In the genomic region with DNA sequence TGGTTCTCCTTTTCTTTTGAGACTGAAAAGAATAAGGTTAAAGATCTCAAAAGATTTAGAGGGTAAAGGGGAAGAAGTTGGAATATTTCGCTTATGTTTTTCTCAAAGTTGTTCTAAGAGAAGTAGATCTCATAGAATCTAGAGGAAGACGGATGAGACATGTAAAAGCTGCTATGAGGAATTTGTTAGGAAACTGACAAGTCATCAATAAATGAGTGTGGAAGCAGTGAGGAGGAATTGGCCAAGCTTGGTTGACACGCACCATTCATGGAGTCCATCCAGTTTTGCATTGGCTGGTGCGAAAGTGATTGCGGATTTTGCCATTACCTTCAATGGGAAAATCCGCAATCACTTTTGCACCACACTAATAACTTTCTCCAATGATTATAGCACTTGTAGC, we compare ENCODE assay signal across 14 cellular contexts. TPM values are rescaled to one million over a fixed set of nuclear protein-coding genes. Genes with fewer than 3 reads are reported as not detected.
"Had no signal": no experiment of that assay in that cellular context is flagged by ENCODE, and none has a peak within 500 bp of the region (broad histone marks: within the 10 kb centered on the region; RNA-seq: fewer than 3 reads in every experiment).

No MANE protein-coding gene starts in this region.

- H3K27ac ChIP-seq: cardiac muscle cell, hepatocyte, left ventricle myocardium inferior, prostate gland had no signal

- H3K27ac Mint-ChIP-seq: activated CD4-positive, alpha-beta T cell treated with anti-CD3 and anti-CD28 coated beads, Interleukin-2, amount 10 ng/mL, durations not matched to agents 24 days and 14 days; nephron progenitor cell; WTC11 had no signal

- H2AFZ ChIP-seq: hepatocyte had no signal

- H3K79me2 ChIP-seq: hepatocyte had no signal

- H3K4me1 Mint-ChIP-seq: nephron progenitor cell, WTC11 had no signal

- H3K4me3 Mint-ChIP-seq: activated CD4-positive, alpha-beta T cell treated with anti-CD3 and anti-CD28 coated beads, Interleukin-2, amount 10 ng/mL, durations not matched to agents 24 days and 14 days; nephron progenitor cell; WTC11 had no signal

- ATAC-seq: esophagus mucosa, right cardiac atrium, WTC11 had no signal

- H3K4me1 ChIP-seq: left ventricle myocardium inferior, prostate gland had no signal

- H3K4me2 ChIP-seq: hepatocyte had no signal

- H3K4me3 ChIP-seq: cardiac muscle cell, hepatocyte, left ventricle myocardium inferior, prostate gland had no signal

- H3K36me3 ChIP-seq: cardiac muscle cell, left ventricle myocardium inferior, prostate gland had no signal

- H3K27me3 Mint-ChIP-seq: activated CD4-positive, alpha-beta T cell treated with anti-CD3 and anti-CD28 coated beads, Interleukin-2, amount 10 ng/mL, durations not matched to agents 24 days and 14 days had no signal

- H3K27me3 ChIP-seq: cardiac muscle cell, hepatocyte had no signal

- H3K9me3 ChIP-seq: prostate gland had no signal

- DNase-seq: activated CD4-positive, alpha-beta T cell treated with anti-CD3 and anti-CD28 coated beads, Interleukin-2, amount 10 ng/mL, durations not matched to agents 24 days and 14 days; activated CD8-positive, alpha-beta memory T cell treated with anti-CD3 and anti-CD28 coated beads for 24 hours; activated naive CD4-positive, alpha-beta T cell treated with Interleukin-2 at 50 U/mL for 16 hours; left ventricle myocardium inferior; nephron progenitor cell; right cardiac atrium; T-helper 2 cell had no signal

RNA-seq across cellular contexts. Expression of gene SLAMF6, which starts 20.0 kb away (rescaled TPM):
- total RNA-seq: cardiac muscle cell, hepatocyte, kidney epithelial cell, osteoblast, WTC11 had no signal
- polyA plus RNA-seq: cardiac muscle cell, hepatocyte had no signal
